In the genomic region with DNA sequence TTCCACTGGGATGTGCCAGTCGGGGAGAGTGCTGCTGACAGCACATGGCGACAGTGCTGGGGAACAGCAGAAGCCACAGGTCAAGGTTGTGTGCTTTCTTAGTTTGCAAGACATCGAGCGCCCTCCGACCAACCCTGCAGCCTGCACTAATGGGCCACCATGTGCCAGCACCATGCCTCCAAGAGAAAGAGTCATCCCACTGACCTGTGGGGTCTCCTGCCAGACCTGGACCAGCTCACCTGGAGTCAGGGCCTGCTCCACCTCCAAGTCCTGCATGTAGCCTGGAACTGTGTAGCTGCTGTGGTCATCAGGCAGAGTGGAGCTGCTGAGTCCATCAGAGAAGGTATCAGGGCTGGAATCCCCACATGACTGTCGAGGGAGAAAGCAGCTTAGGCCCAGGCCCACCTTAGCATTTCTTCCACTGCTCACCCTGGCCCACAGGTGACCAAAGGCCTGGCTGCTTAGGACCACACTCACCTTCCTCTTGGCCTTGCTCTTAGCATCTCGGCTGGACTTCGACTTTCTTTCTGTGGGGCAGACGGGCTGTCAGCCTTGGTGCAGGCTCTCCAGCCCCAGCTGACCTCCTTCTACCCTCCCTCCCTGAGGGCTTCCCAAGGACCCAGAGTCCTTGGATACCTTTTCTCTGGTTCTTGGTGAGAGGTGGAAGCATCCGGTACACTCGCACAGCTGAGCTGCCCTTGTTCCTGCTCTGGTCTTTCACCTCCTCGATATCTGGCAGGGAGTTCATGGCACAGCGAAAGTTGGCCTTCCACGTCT, we compare ENCODE assay signal across 11 cellular contexts. TPM values are rescaled to one million over a fixed set of nuclear protein-coding genes. Genes with fewer than 3 reads are reported as not detected.
DNase-seq lines count a peak whose midpoint lies in the region; ATAC-seq and TF ChIP-seq lines count a peak whose summit lies in the region.
"Had no signal": no experiment of that assay in that cellular context is flagged by ENCODE, and none has a peak within 500 bp of the region (broad histone marks: within the 10 kb centered on the region; RNA-seq: fewer than 3 reads in every experiment).

No MANE protein-coding gene starts in this region.

- no peak for ATAC-seq in activated CD8-positive, alpha-beta T cell treated with anti-CD3 and anti-CD28 coated beads, Interleukin-2, amount 10 ng/mL, durations not matched to agents 7 days and 5 days
- ATAC-seq in stimulated activated memory B cell treated with anti-CD40 and anti-IgM and Interleukin-4, amounts not matched to agents 10 μg/mL and 1 μg/mL and 100 μg/mL, for 72 hours = no peak
- ATAC-seq in HG02759 (IDR thresholded peaks at IDR 0.05; ENCODE audit: unreplicated experiment) (no peak), GM21526 (IDR thresholded peaks at IDR 0.05; ENCODE audit: low FRiP score, unreplicated experiment) (no peak)
- ATAC-seq: GM23338 had no signal

- peaks cover 49% of the 10 kb centered on the region for H3K4me1 Mint-ChIP-seq in T-helper 1 cell treated with Interleukin-12 subunit alpha and Interleukin-12 subunit beta and Interleukin-4 antibody, amounts not matched to agents 30 μg/mL and 1 μg/mL, for 36 hours (ENCODE audit: low read depth)
- H3K4me1 Mint-ChIP-seq in activated CD8-positive, alpha-beta T cell treated with anti-CD3 and anti-CD28 coated beads, Interleukin-2, amount 10 ng/mL, durations not matched to agents 7 days and 5 days (ENCODE audit: low read depth) = peaks cover 64% of the 10 kb centered on the region
- H3K4me1 Mint-ChIP-seq in stimulated activated memory B cell treated with anti-CD40 and anti-IgM and Interleukin-4, amounts not matched to agents 10 μg/mL and 1 μg/mL and 100 μg/mL, for 72 hours = peaks cover 56% of the 10 kb centered on the region

- no peak for TF ChIP-seq POLR2A in esophagus squamous epithelium (IDR thresholded peaks at IDR 0.05)

- H3K36me3 ChIP-seq in esophagus squamous epithelium = peaks cover 35 to 65% (median 43%) of the 10 kb centered on the region in 3 donors

- no peaks in the 10 kb centered on the region for H3K27me3 ChIP-seq in esophagus squamous epithelium

- peak overlapping the region in 1 of 4 donors; percentile 95 for H3K4me3 ChIP-seq in esophagus squamous epithelium
- H3K4me3 ChIP-seq: GM23338 had no signal

- intact Hi-C loops in esophagus squamous epithelium (cut with DNase I) = loop anchor here (5.0 kb wide), 1 partner anchor 59 kb away; no protein-coding TSS in a partner anchor

- H3K9me3 ChIP-seq in esophagus squamous epithelium = no peaks in the 10 kb centered on the region

- H3K27ac Mint-ChIP-seq in T-helper 1 cell treated with Interleukin-12 subunit alpha and Interleukin-12 subunit beta and Interleukin-4 antibody, amounts not matched to agents 30 μg/mL and 1 μg/mL, for 36 hours = peak overlapping the region; percentile 89
- H3K27ac Mint-ChIP-seq in activated CD8-positive, alpha-beta T cell treated with anti-CD3 and anti-CD28 coated beads, Interleukin-2, amount 10 ng/mL, durations not matched to agents 7 days and 5 days = peak overlapping the region; percentile 90
- H3K27ac Mint-ChIP-seq in stimulated activated memory B cell treated with anti-CD40 and anti-IgM and Interleukin-4, amounts not matched to agents 10 μg/mL and 1 μg/mL and 100 μg/mL, for 72 hours = peak overlapping the region; percentile 76
- H3K27ac Mint-ChIP-seq: GM23338, progenitor cell of endocrine pancreas had no signal

- H3K4me1 ChIP-seq in esophagus squamous epithelium = peaks cover 32 to 62% (median 58%) of the 10 kb centered on the region in 3 donors

- no peak for DNase-seq in T-helper 1 cell
- peak; percentile 20 for DNase-seq in activated CD8-positive, alpha-beta T cell treated with anti-CD3 and anti-CD28 coated beads, Interleukin-2, amount 10 ng/mL, durations not matched to agents 7 days and 5 days
- DNase-seq in esophagus squamous epithelium (lab: John Stamatoyannopoulos, UW) = no peak
- DNase-seq in NCI-H2227 treated with DMSO at 0.1 percent for 48 hours (lab: John Stamatoyannopoulos, UW) = no peak

- peak overlapping the region in 3 of 4 donors; percentile 50 to 97 (median 55) for H3K27ac ChIP-seq in esophagus squamous epithelium
- H3K27ac ChIP-seq: 22Rv1 had no signal

- POLR2A ChIA-PET in activated CD8-positive, alpha-beta T cell treated with anti-CD3 and anti-CD28 coated beads, Interleukin-2, amount 10 ng/mL, durations not matched to agents 7 days and 5 days (lab: Charles Lee) = interaction anchor here (1.4 to 22.6 kb wide), 9 partner anchors 7 to 93 kb away, joined by 4 to 720 read pairs (median 249); partner anchors contain the start of gene IRF1

- 76 to 84% methylated on average over 9 to 10 of the region's 14 CpGs for WGBS in esophagus squamous epithelium, 2 donors

- peak overlapping the region; percentile 98 for H3K4me3 Mint-ChIP-seq in T-helper 1 cell treated with Interleukin-12 subunit alpha and Interleukin-12 subunit beta and Interleukin-4 antibody, amounts not matched to agents 30 μg/mL and 1 μg/mL, for 36 hours
- H3K4me3 Mint-ChIP-seq in activated CD8-positive, alpha-beta T cell treated with anti-CD3 and anti-CD28 coated beads, Interleukin-2, amount 10 ng/mL, durations not matched to agents 7 days and 5 days = peak overlapping the region; percentile 92
- no peak overlapping the region for H3K4me3 Mint-ChIP-seq in stimulated activated memory B cell treated with anti-CD40 and anti-IgM and Interleukin-4, amounts not matched to agents 10 μg/mL and 1 μg/mL and 100 μg/mL, for 72 hours
- H3K4me3 Mint-ChIP-seq: GM23338 had no signal

- no peaks in the 10 kb centered on the region for H3K27me3 Mint-ChIP-seq in T-helper 1 cell treated with Interleukin-12 subunit alpha and Interleukin-12 subunit beta and Interleukin-4 antibody, amounts not matched to agents 30 μg/mL and 1 μg/mL, for 36 hours (ENCODE audit: low read depth)
- H3K27me3 Mint-ChIP-seq in activated CD8-positive, alpha-beta T cell treated with anti-CD3 and anti-CD28 coated beads, Interleukin-2, amount 10 ng/mL, durations not matched to agents 7 days and 5 days (ENCODE audit: low read depth) = no peaks in the 10 kb centered on the region
- H3K27me3 Mint-ChIP-seq in stimulated activated memory B cell treated with anti-CD40 and anti-IgM and Interleukin-4, amounts not matched to agents 10 μg/mL and 1 μg/mL and 100 μg/mL, for 72 hours = no peaks in the 10 kb centered on the region

- H3K36me3 Mint-ChIP-seq in T-helper 1 cell treated with Interleukin-12 subunit alpha and Interleukin-12 subunit beta and Interleukin-4 antibody, amounts not matched to agents 30 μg/mL and 1 μg/mL, for 36 hours (ENCODE audit: low read depth) = peaks cover 76% of the 10 kb centered on the region
- H3K36me3 Mint-ChIP-seq in activated CD8-positive, alpha-beta T cell treated with anti-CD3 and anti-CD28 coated beads, Interleukin-2, amount 10 ng/mL, durations not matched to agents 7 days and 5 days (ENCODE audit: low read depth) = peaks cover 78% of the 10 kb centered on the region
- peaks cover 55% of the 10 kb centered on the region for H3K36me3 Mint-ChIP-seq in stimulated activated memory B cell treated with anti-CD40 and anti-IgM and Interleukin-4, amounts not matched to agents 10 μg/mL and 1 μg/mL and 100 μg/mL, for 72 hours

- H3K9me3 Mint-ChIP-seq in T-helper 1 cell treated with Interleukin-12 subunit alpha and Interleukin-12 subunit beta and Interleukin-4 antibody, amounts not matched to agents 30 μg/mL and 1 μg/mL, for 36 hours = no peaks in the 10 kb centered on the region
- H3K9me3 Mint-ChIP-seq in activated CD8-positive, alpha-beta T cell treated with anti-CD3 and anti-CD28 coated beads, Interleukin-2, amount 10 ng/mL, durations not matched to agents 7 days and 5 days (ENCODE audit: insufficient read depth) = no peaks in the 10 kb centered on the region
- H3K9me3 Mint-ChIP-seq in stimulated activated memory B cell treated with anti-CD40 and anti-IgM and Interleukin-4, amounts not matched to agents 10 μg/mL and 1 μg/mL and 100 μg/mL, for 72 hours = no peaks in the 10 kb centered on the region
- H3K9me3 Mint-ChIP-seq: GM23338 had no signal

- CTCF ChIA-PET in activated CD8-positive, alpha-beta T cell treated with anti-CD3 and anti-CD28 coated beads, Interleukin-2, amount 10 ng/mL, durations not matched to agents 7 days and 5 days (lab: Charles Lee) = interaction anchor here (1.4 to 6.1 kb wide), 4 partner anchors 13 to 61 kb away, joined by 3 to 52 read pairs (median 30); no protein-coding TSS in a partner anchor

- TF ChIP-seq CTCF in esophagus squamous epithelium (IDR thresholded peaks at IDR 0.05) = no peak

RNA-seq across cellular contexts. Expression of gene IRF1, which starts 4.1 kb away (rescaled TPM):
- total RNA-seq in activated CD8-positive, alpha-beta T cell treated with anti-CD3 and anti-CD28 coated beads, Interleukin-2, amount 10 ng/mL, durations not matched to agents 7 days and 5 days = 100 to 1,000 TPM; 221 to 228 TPM
- total RNA-seq in esophagus squamous epithelium = 10 to 100 TPM in 2 of 4 donors, 1 to 10 TPM in 2; 8.3 to 52.9 (median 13.1) TPM

RNA-seq across cellular contexts. Expression of gene IL5, which starts 56.8 kb away (rescaled TPM):
- under 1 TPM in 1 of 2 experiments, not detected in 1; 0.71 TPM for total RNA-seq in activated CD8-positive, alpha-beta T cell treated with anti-CD3 and anti-CD28 coated beads, Interleukin-2, amount 10 ng/mL, durations not matched to agents 7 days and 5 days
- total RNA-seq in esophagus squamous epithelium = not detected
- total RNA-seq: GM23338, progenitor cell of endocrine pancreas had no signal

Comparison
In these comparisons a context has a peak if more than half of its experiments do, and no peak if none do; other contexts are left out.
1. RNA of gene IRF1, which starts 4.1 kb away (total RNA-seq): 221 to 228 TPM in activated CD8-positive, alpha-beta T cell treated with anti-CD3 and anti-CD28 coated beads, Interleukin-2, amount 10 ng/mL, durations not matched to agents 7 days and 5 days; 8.3 to 52.9 TPM in esophagus squamous epithelium; every median in the first group is over 4 times any median in the second.
2. Peak in every context shown above with its lines, with median percentiles within 50 percentile points of each other: H3K27ac Mint-ChIP-seq.